23 cellular contexts compared by ENCODE assay signal in the genomic region with DNA sequence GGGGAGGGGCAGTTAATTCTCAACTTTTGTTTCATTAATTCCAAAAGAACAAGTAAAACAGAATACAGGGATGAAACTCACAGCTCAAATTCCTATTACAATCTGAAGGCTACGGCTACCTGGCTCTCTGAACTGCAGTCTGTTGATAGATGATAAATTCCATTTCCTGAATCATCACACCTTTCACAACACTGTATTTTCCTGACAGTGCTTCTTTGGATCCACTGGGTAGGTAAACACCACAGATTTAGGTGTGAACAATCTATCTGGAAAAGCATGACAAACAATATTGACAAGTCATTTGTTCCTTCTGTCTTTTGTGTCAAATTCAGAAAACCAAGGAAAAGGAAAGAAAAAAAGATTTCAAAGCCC.
"Had no signal": no experiment of that assay in that cellular context is flagged by ENCODE, and none has a peak within 500 bp of the region (broad histone marks: within the 10 kb centered on the region; RNA-seq: fewer than 3 reads in every experiment).

No MANE protein-coding gene starts in this region.

- H3K36me3 ChIP-seq: lower lobe of right lung, upper lobe of left lung had no signal

- H3K9me3 ChIP-seq: lower lobe of right lung, upper lobe of left lung had no signal

- DNase-seq: activated CD4-positive, alpha-beta T cell treated with anti-CD3 and anti-CD28 coated beads, Interleukin-2, amount 10 ng/mL, durations not matched to agents 24 days and 14 days; activated CD8-positive, alpha-beta memory T cell treated with anti-CD3 and anti-CD28 coated beads, Interleukin-2, amount 10 ng/mL, durations not matched to agents 7 days and 5 days; activated CD8-positive, alpha-beta T cell treated with anti-CD3 and anti-CD28 coated beads for 36 hours; activated effector memory CD4-positive, alpha-beta T cell treated with anti-CD3 and anti-CD28 coated beads, Interleukin-2, amount 50 U/mL, for 16 hours; activated naive CD4-positive, alpha-beta T cell treated with anti-CD3 and anti-CD28 coated beads, Interleukin-2, amount 10 ng/mL, durations not matched to agents 7 days and 5 days; activated T-cell treated with anti-CD3 and anti-CD28 coated beads for 4 hours; effector CD4-positive, alpha-beta T cell; foreskin melanocyte; hypothalamus; islet precursor cell; lower lobe of right lung; mesendoderm; naive B cell; posterior cingulate gyrus; small intestine; stimulated activated naive B cell treated with anti-CD40 and anti-IgM and Interleukin-4, amounts not matched to agents 10 μg/mL and 1 μg/mL and 100 μg/mL, for 72 hours; SW 1271; T-helper 17 cell; upper lobe of left lung had no signal

- H3K4me1 Mint-ChIP-seq: activated CD4-positive, alpha-beta T cell treated with anti-CD3 and anti-CD28 coated beads, Interleukin-2, amount 10 ng/mL, durations not matched to agents 24 days and 14 days; activated CD8-positive, alpha-beta memory T cell treated with anti-CD3 and anti-CD28 coated beads, Interleukin-2, amount 10 ng/mL, durations not matched to agents 7 days and 5 days; activated naive CD4-positive, alpha-beta T cell treated with anti-CD3 and anti-CD28 coated beads, Interleukin-2, amount 10 ng/mL, durations not matched to agents 7 days and 5 days; naive B cell; neural crest cell; stimulated activated naive B cell treated with anti-CD40 and anti-IgM and Interleukin-4, amounts not matched to agents 10 μg/mL and 1 μg/mL and 100 μg/mL, for 72 hours; T-helper 17 cell had no signal

- H3K27me3 Mint-ChIP-seq: activated CD4-positive, alpha-beta T cell treated with anti-CD3 and anti-CD28 coated beads, Interleukin-2, amount 10 ng/mL, durations not matched to agents 24 days and 14 days; activated CD8-positive, alpha-beta memory T cell treated with anti-CD3 and anti-CD28 coated beads, Interleukin-2, amount 10 ng/mL, durations not matched to agents 7 days and 5 days; activated CD8-positive, alpha-beta T cell treated with anti-CD3 and anti-CD28 coated beads for 36 hours; activated naive CD4-positive, alpha-beta T cell treated with anti-CD3 and anti-CD28 coated beads, Interleukin-2, amount 10 ng/mL, durations not matched to agents 7 days and 5 days; dendritic cell treated with granulocyte-macrophage colony-stimulating factor and Interleukin-4, amounts not matched to agents 40 ng/mL and 50 ng/mL, for 4 days; naive B cell; stimulated activated naive B cell treated with anti-CD40 and anti-IgM and Interleukin-4, amounts not matched to agents 10 μg/mL and 1 μg/mL and 100 μg/mL, for 72 hours; T-helper 17 cell had no signal

- H3K27me3 ChIP-seq: upper lobe of left lung had no signal

- H3K36me3 Mint-ChIP-seq: activated CD8-positive, alpha-beta memory T cell treated with anti-CD3 and anti-CD28 coated beads, Interleukin-2, amount 10 ng/mL, durations not matched to agents 7 days and 5 days; activated naive CD4-positive, alpha-beta T cell treated with anti-CD3 and anti-CD28 coated beads, Interleukin-2, amount 10 ng/mL, durations not matched to agents 7 days and 5 days; naive B cell; stimulated activated naive B cell treated with anti-CD40 and anti-IgM and Interleukin-4, amounts not matched to agents 10 μg/mL and 1 μg/mL and 100 μg/mL, for 72 hours had no signal

- ATAC-seq: activated CD8-positive, alpha-beta memory T cell treated with anti-CD3 and anti-CD28 coated beads, Interleukin-2, amount 10 ng/mL, durations not matched to agents 7 days and 5 days; activated CD8-positive, alpha-beta T cell treated with anti-CD3 and anti-CD28 coated beads for 36 hours; esophagus mucosa; lower lobe of right lung; sciatic nerve; stimulated activated naive B cell treated with anti-CD40 and anti-IgM and Interleukin-4, amounts not matched to agents 10 μg/mL and 1 μg/mL and 100 μg/mL, for 72 hours; T-helper 17 cell had no signal

- H3K27ac Mint-ChIP-seq: activated CD4-positive, alpha-beta T cell treated with anti-CD3 and anti-CD28 coated beads, Interleukin-2, amount 10 ng/mL, durations not matched to agents 24 days and 14 days; activated CD8-positive, alpha-beta memory T cell treated with anti-CD3 and anti-CD28 coated beads, Interleukin-2, amount 10 ng/mL, durations not matched to agents 7 days and 5 days; activated CD8-positive, alpha-beta T cell treated with anti-CD3 and anti-CD28 coated beads for 36 hours; activated naive CD4-positive, alpha-beta T cell treated with anti-CD3 and anti-CD28 coated beads, Interleukin-2, amount 10 ng/mL, durations not matched to agents 7 days and 5 days; dendritic cell treated with granulocyte-macrophage colony-stimulating factor and Interleukin-4, amounts not matched to agents 40 ng/mL and 50 ng/mL, for 4 days; naive B cell; stimulated activated naive B cell treated with anti-CD40 and anti-IgM and Interleukin-4, amounts not matched to agents 10 μg/mL and 1 μg/mL and 100 μg/mL, for 72 hours; T-helper 17 cell had no signal

- H3K4me3 Mint-ChIP-seq: activated CD4-positive, alpha-beta T cell treated with anti-CD3 and anti-CD28 coated beads, Interleukin-2, amount 10 ng/mL, durations not matched to agents 24 days and 14 days; activated CD8-positive, alpha-beta memory T cell treated with anti-CD3 and anti-CD28 coated beads, Interleukin-2, amount 10 ng/mL, durations not matched to agents 7 days and 5 days; activated CD8-positive, alpha-beta T cell treated with anti-CD3 and anti-CD28 coated beads for 36 hours; activated naive CD4-positive, alpha-beta T cell treated with anti-CD3 and anti-CD28 coated beads, Interleukin-2, amount 10 ng/mL, durations not matched to agents 7 days and 5 days; dendritic cell treated with granulocyte-macrophage colony-stimulating factor and Interleukin-4, amounts not matched to agents 40 ng/mL and 50 ng/mL, for 4 days; naive B cell; neural crest cell; stimulated activated naive B cell treated with anti-CD40 and anti-IgM and Interleukin-4, amounts not matched to agents 10 μg/mL and 1 μg/mL and 100 μg/mL, for 72 hours; T-helper 17 cell had no signal

- H3K4me1 ChIP-seq: lower lobe of right lung, upper lobe of left lung had no signal

- H3K9me3 Mint-ChIP-seq: dendritic cell treated with granulocyte-macrophage colony-stimulating factor and Interleukin-4, amounts not matched to agents 40 ng/mL and 50 ng/mL, for 4 days had no signal

- FAIRE-seq: small intestine had no signal

- H3K27ac ChIP-seq: lower lobe of right lung, upper lobe of left lung had no signal

- H3K4me3 ChIP-seq: lower lobe of right lung, upper lobe of left lung had no signal
